19 cellular contexts compared by ENCODE assay signal in the genomic region with DNA sequence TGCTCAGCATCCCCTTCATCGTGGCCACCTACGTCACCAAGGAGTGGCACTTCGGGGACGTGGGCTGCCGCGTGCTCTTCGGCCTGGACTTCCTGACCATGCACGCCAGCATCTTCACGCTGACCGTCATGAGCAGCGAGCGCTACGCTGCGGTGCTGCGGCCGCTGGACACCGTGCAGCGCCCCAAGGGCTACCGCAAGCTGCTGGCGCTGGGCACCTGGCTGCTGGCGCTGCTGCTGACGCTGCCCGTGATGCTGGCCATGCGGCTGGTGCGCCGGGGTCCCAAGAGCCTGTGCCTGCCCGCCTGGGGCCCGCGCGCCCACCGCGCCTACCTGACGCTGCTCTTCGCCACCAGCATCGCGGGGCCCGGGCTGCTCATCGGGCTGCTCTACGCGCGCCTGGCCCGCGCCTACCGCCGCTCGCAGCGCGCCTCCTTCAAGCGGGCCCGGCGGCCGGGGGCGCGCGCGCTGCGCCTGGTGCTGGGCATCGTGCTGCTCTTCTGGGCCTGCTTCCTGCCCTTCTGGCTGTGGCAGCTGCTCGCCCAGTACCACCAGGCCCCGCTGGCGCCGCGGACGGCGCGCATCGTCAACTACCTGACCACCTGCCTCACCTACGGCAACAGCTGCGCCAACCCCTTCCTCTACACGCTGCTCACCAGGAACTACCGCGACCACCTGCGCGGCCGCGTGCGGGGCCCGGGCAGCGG. TPM values are rescaled to one million over a fixed set of nuclear protein-coding genes. Genes with fewer than 3 reads are reported as not detected.
"Had no signal": no experiment of that assay in that cellular context is flagged by ENCODE, and none has a peak within 500 bp of the region (broad histone marks: within the 10 kb centered on the region; RNA-seq: fewer than 3 reads in every experiment).

No MANE protein-coding gene starts in this region.

- H3K9me3 ChIP-seq: esophagus muscularis mucosa, neutrophil, thyroid gland, vagina had no signal

- ATAC-seq: activated CD4-positive, alpha-beta T cell treated with anti-CD3 and anti-CD28 coated beads for 36 hours; naive thymus-derived CD4-positive, alpha-beta T cell; stimulated activated effector memory CD8-positive, alpha-beta T cell treated with anti-CD3 and anti-CD28 coated beads, Interleukin-12 subunit alpha, Interleukin-12 subunit beta, amount 100 ng/mL, for 72 hours had no signal

- H3K9me3 Mint-ChIP-seq: activated CD4-positive, alpha-beta memory T cell treated with anti-CD3 and anti-CD28 coated beads, Interleukin-2, amount 10 ng/mL, durations not matched to agents 7 days and 5 days; activated naive CD8-positive, alpha-beta T cell treated with anti-CD3 and anti-CD28 coated beads, Interleukin-2, amount 10 ng/mL, durations not matched to agents 7 days and 5 days; naive thymus-derived CD4-positive, alpha-beta T cell; stimulated activated effector memory CD8-positive, alpha-beta T cell treated with anti-CD3 and anti-CD28 coated beads, Interleukin-12 subunit alpha, Interleukin-12 subunit beta, amount 100 ng/mL, for 72 hours had no signal

- H3K27me3 ChIP-seq: vagina had no signal

- H3K27ac Mint-ChIP-seq: activated CD4-positive, alpha-beta memory T cell treated with anti-CD3 and anti-CD28 coated beads, Interleukin-2, amount 10 ng/mL, durations not matched to agents 7 days and 5 days; activated CD4-positive, alpha-beta T cell treated with anti-CD3 and anti-CD28 coated beads for 36 hours; activated naive CD8-positive, alpha-beta T cell treated with anti-CD3 and anti-CD28 coated beads, Interleukin-2, amount 10 ng/mL, durations not matched to agents 7 days and 5 days; naive thymus-derived CD4-positive, alpha-beta T cell; stimulated activated effector memory CD8-positive, alpha-beta T cell treated with anti-CD3 and anti-CD28 coated beads, Interleukin-12 subunit alpha, Interleukin-12 subunit beta, amount 100 ng/mL, for 72 hours had no signal

- H3K36me3 Mint-ChIP-seq: naive thymus-derived CD4-positive, alpha-beta T cell; stimulated activated effector memory CD8-positive, alpha-beta T cell treated with anti-CD3 and anti-CD28 coated beads, Interleukin-12 subunit alpha, Interleukin-12 subunit beta, amount 100 ng/mL, for 72 hours had no signal

- H3K36me3 ChIP-seq: esophagus muscularis mucosa, neutrophil, thyroid gland, vagina had no signal

- H3K4me3 Mint-ChIP-seq: activated CD4-positive, alpha-beta memory T cell treated with anti-CD3 and anti-CD28 coated beads, Interleukin-2, amount 10 ng/mL, durations not matched to agents 7 days and 5 days; activated CD4-positive, alpha-beta T cell treated with anti-CD3 and anti-CD28 coated beads for 36 hours; activated naive CD8-positive, alpha-beta T cell treated with anti-CD3 and anti-CD28 coated beads, Interleukin-2, amount 10 ng/mL, durations not matched to agents 7 days and 5 days; naive thymus-derived CD4-positive, alpha-beta T cell; stimulated activated effector memory CD8-positive, alpha-beta T cell treated with anti-CD3 and anti-CD28 coated beads, Interleukin-12 subunit alpha, Interleukin-12 subunit beta, amount 100 ng/mL, for 72 hours had no signal

- H3K4me3 ChIP-seq: esophagus muscularis mucosa, smooth muscle cell, thyroid gland, vagina had no signal

- DNase-seq: activated CD4-positive, alpha-beta memory T cell treated with anti-CD3 and anti-CD28 coated beads, Interleukin-2, amount 10 ng/mL, durations not matched to agents 7 days and 5 days; activated CD4-positive, alpha-beta T cell treated with anti-CD3 and anti-CD28 coated beads for 36 hours; activated CD8-positive, alpha-beta memory T cell treated with anti-CD3 and anti-CD28 coated beads, Interleukin-2, amount 50 U/mL, for 48 hours; activated naive CD8-positive, alpha-beta T cell treated with anti-CD3 and anti-CD28 coated beads, Interleukin-2, amount 10 ng/mL, durations not matched to agents 7 days and 5 days; anterior cingulate cortex; glutamatergic neuron; mammary epithelial cell; naive thymus-derived CD4-positive, alpha-beta T cell; thyroid gland had no signal

- H3K27ac ChIP-seq: esophagus muscularis mucosa, neutrophil, thyroid gland, vagina, VCaP had no signal

RNA-seq across cellular contexts. Expression of gene UTS2R, which starts 3.2 kb away (rescaled TPM):
- total RNA-seq: activated CD4-positive, alpha-beta memory T cell treated with anti-CD3 and anti-CD28 coated beads, Interleukin-2, amount 10 ng/mL, durations not matched to agents 7 days and 5 days; activated CD4-positive, alpha-beta T cell treated with anti-CD3 and anti-CD28 coated beads for 36 hours; activated naive CD8-positive, alpha-beta T cell treated with anti-CD3 and anti-CD28 coated beads, Interleukin-2, amount 10 ng/mL, durations not matched to agents 7 days and 5 days; esophagus muscularis mucosa; fibroblast of villous mesenchyme; mammary epithelial cell; mononuclear cell; naive thymus-derived CD4-positive, alpha-beta T cell; posterior vena cava; smooth muscle cell; vagina had no signal
- polyA plus RNA-seq: mammary epithelial cell; naive thymus-derived CD4-positive, alpha-beta T cell; smooth muscle cell had no signal

RNA-seq across cellular contexts. Expression of gene TEX19, which starts 15.7 kb away (rescaled TPM):
- total RNA-seq: activated CD4-positive, alpha-beta memory T cell treated with anti-CD3 and anti-CD28 coated beads, Interleukin-2, amount 10 ng/mL, durations not matched to agents 7 days and 5 days; activated CD4-positive, alpha-beta T cell treated with anti-CD3 and anti-CD28 coated beads for 36 hours; activated naive CD8-positive, alpha-beta T cell treated with anti-CD3 and anti-CD28 coated beads, Interleukin-2, amount 10 ng/mL, durations not matched to agents 7 days and 5 days; esophagus muscularis mucosa; fibroblast of villous mesenchyme; mammary epithelial cell; mononuclear cell; naive thymus-derived CD4-positive, alpha-beta T cell; posterior vena cava; right cardiac atrium; smooth muscle cell; vagina had no signal
- polyA plus RNA-seq: mammary epithelial cell; naive thymus-derived CD4-positive, alpha-beta T cell; right cardiac atrium; smooth muscle cell had no signal

RNA-seq across cellular contexts. Expression of gene SECTM1, which starts 41.2 kb away (rescaled TPM):
- total RNA-seq: smooth muscle cell had no signal
